Comparison of ENCODE assay signal across 8 cellular contexts in the genomic region with DNA sequence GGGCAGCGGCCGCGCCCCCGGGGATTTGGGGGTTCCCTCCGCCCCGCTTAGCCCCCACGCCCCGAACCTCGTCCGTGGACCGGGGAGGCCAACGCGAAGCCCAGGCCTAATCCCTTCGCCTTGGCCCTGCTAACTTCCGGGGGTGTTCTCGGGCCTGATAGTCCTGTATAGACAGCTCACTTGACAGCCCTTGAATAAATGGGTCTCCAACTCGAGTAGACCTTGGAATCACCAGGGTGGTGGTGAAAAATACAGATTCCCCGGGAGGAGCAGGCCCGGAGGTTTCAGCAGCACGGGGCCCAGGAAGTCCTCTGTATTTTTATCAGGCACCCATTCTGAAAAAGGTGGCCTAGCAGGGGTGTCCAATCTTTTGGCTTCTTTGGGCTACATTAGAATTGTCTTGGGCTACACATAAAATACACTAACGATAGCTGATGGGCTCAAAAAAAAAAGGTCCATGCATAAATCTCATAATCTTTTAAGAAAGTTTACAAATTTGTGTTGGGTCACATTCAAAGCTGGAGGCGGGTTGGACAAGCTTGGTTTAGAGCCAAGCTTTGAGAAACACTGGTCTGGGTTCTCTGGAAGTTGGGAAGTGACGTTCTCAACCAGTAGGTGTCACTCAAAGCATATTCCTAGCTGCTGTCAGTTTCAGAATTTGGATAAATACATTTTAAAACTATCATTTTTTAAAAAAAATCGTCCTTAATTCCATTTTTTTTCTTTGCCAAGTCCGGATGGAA.
DNase-seq lines count a peak whose midpoint lies in the region; ATAC-seq, FAIRE-seq and TF ChIP-seq lines count a peak whose summit lies in the region.

No MANE protein-coding gene starts in this region.

- H3K27me3 ChIP-seq in A673 (replicated peaks; ENCODE audit: insufficient read depth, low read depth, low read length, poor library complexity) (no peaks in the 10 kb centered on the region), small intestine (ENCODE audit: control insufficient read depth in 2 of 2, insufficient read depth in 2 of 2, low read length in 2 of 2) (no peaks in the 10 kb centered on the region)

- FAIRE-seq in small intestine (lab: Jason Lieb, UNC): peak; percentile 53

- H3K9me3 ChIP-seq in A673 (ENCODE audit: low read depth, low read length, poor library complexity, severe bottlenecking) (no peaks in the 10 kb centered on the region), small intestine (ENCODE audit: control insufficient read depth, low read depth) (no peaks in the 10 kb centered on the region)

- TF ChIP-seq CTCF in A673 (conservative IDR thresholded peaks at IDR 0.05; ENCODE audit: low read depth, low read length) (peak; percentile 85), GM12865 (IDR thresholded peaks at IDR 0.05; ENCODE audit: insufficient read depth, low read depth, low read length, missing control alignments) (peak; percentile 63), NB4 (IDR thresholded peaks at IDR 0.05; ENCODE audit: low read depth, low read length) (peak; percentile 84)

- ATAC-seq in HG02678 (IDR thresholded peaks at IDR 0.05; ENCODE audit: unreplicated experiment): peak; percentile 32

- H3K4me1 ChIP-seq in A673 (ENCODE audit: insufficient read depth, low read length, poor library complexity, severe bottlenecking) (peaks cover 13% of the 10 kb centered on the region), small intestine (ENCODE audit: control insufficient read depth in 2 of 2, insufficient read depth in 1 of 2, low read depth in 1 of 2, low read length in 1 of 2) (peaks cover 0 to 6% of the 10 kb centered on the region in 2 donors)

- intact Hi-C loops in A673 (cut with micrococcal nuclease; ENCODE audit: unreplicated experiment): loop anchor here (2.0 to 10.0 kb wide), 6 partner anchors 80 to 904 kb away; no protein-coding TSS in a partner anchor

- CTCF ChIA-PET in A673 (lab: Charles Lee): interaction anchor here (0.5 to 1.6 kb wide), 9 partner anchors 11 to 516 kb away, joined by 3 to 10 read pairs (median 3); no protein-coding TSS in a partner anchor

- H3K27ac ChIP-seq in A673 (ENCODE audit: low read depth, low read length, poor library complexity, severe bottlenecking) (peak overlapping the region; percentile 3), caudate nucleus (ENCODE audit: low read depth, low read length) (peak overlapping the region; percentile 69), small intestine (ENCODE audit: low read depth in 1 of 2, low read length in 1 of 2) (peak overlapping the region; percentile 78 to 99)

- H3K4me3 ChIP-seq in A673 (ENCODE audit: low read depth, low read length, poor library complexity, severe bottlenecking) (peak overlapping the region; percentile 54), GM12865 (ENCODE audit: low read depth, low read length) (peak overlapping the region; percentile 60), NB4 (ENCODE audit: low read depth, low read length) (peak overlapping the region; percentile 12), small intestine (ENCODE audit: low read depth in 1 of 2, low read length in 2 of 2) (peak overlapping the region; percentile 54 to 92)

- POLR2A ChIA-PET in A673 (lab: Charles Lee; ENCODE audit: low non-redundant PET): no interaction called here

- 1 to 2% (median 1%) methylated on average over 24 to 25 of the region's 25 CpGs for WGBS in small intestine, 3 donors

- H3K36me3 ChIP-seq in A673 (ENCODE audit: insufficient read depth, low read length, poor library complexity, severe bottlenecking) (no peaks in the 10 kb centered on the region), small intestine (ENCODE audit: control insufficient read depth in 2 of 2, insufficient read depth in 2 of 2, low read length in 2 of 2) (no peaks in the 10 kb centered on the region)

- no TSS peak for BruUV-seq in A673 (replicated peaks; lab: Mats Ljungman, UMichigan)

- DNase-seq in A673 (ENCODE audit: low spot score) (peak; percentile 86), GM12865 (ENCODE audit: low read depth) (peak; percentile 65), NB4 (ENCODE audit: low read depth) (peak; percentile 82), SKM-1 treated with dmso at 0.1 percent for 144 hours (lab: John Stamatoyannopoulos, UW; ENCODE audit: unreplicated experiment) (peak; percentile 67), caudate nucleus (lab: John Stamatoyannopoulos, UW) (peak in 44 of 61 donors; percentile 8 to 76 (median 45)), inferior parietal cortex (ENCODE audit: extremely low spot score) (peak; percentile 92), small intestine (peak; percentile 84)

- TF ChIP-seq POLR2A in NB4 (IDR thresholded peaks at IDR 0.05; ENCODE audit: extremely low read depth, insufficient read length): no peak

Comparison
In these comparisons a context has a peak if more than half of its experiments do, and no peak if none do; other contexts are left out.
1. Peak in every context shown above with its lines: DNase-seq, ATAC-seq, H3K4me3 ChIP-seq and H3K27ac ChIP-seq.
2. H3K27ac ChIP-seq: peak in every context shown above with its lines; median percentile 88 in small intestine; 69 in caudate nucleus; 3 in A673.
3. H3K4me3 ChIP-seq: peak in every context shown above with its lines; median percentile 73 in small intestine; 60 in GM12865; 54 in A673; 12 in NB4.